26 cellular contexts compared by ENCODE assay signal in the genomic region with DNA sequence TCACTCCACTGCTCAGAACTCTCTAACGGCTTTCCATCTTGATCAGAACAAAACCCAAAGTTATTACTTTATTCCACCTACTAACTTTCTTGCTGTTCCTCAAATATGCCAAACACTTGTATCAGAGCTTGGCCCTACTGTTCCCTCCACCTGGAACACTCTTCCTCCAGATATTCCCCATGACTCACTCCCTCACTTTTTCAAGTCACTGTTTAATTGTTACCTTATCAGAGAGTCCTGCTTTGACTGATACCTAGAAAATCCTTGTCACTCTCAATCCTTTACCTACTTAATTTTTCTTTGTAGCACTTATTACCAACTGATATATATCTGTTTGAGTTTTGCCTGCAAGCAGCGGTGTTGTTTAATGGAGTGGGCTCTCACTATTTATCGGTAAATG.
"Had no signal": no experiment of that assay in that cellular context is flagged by ENCODE, and none has a peak within 500 bp of the region (broad histone marks: within the 10 kb centered on the region; RNA-seq: fewer than 3 reads in every experiment).

No MANE protein-coding gene starts in this region.

- H3K27me3 Mint-ChIP-seq: activated CD4-positive, alpha-beta T cell treated with anti-CD3 and anti-CD28 coated beads, Interleukin-2, amount 10 ng/mL, durations not matched to agents 7 days and 5 days; activated CD8-positive, alpha-beta T cell treated with anti-CD3 and anti-CD28 coated beads for 36 hours; activated naive CD8-positive, alpha-beta T cell treated with anti-CD3 and anti-CD28 coated beads for 36 hours; activated naive CD8-positive, alpha-beta T cell treated with anti-CD3 and anti-CD28 coated beads, Interleukin-2, amount 50 U/mL, for 24 hours; activated T-helper 17 cell treated with anti-CD3 and anti-CD28 coated beads, Interleukin-2, amount 50 U/mL, for 72 hours had no signal

- H3K27ac Mint-ChIP-seq: activated CD4-positive, alpha-beta T cell treated with anti-CD3 and anti-CD28 coated beads, Interleukin-2, amount 10 ng/mL, durations not matched to agents 7 days and 5 days; activated CD8-positive, alpha-beta T cell treated with anti-CD3 and anti-CD28 coated beads for 36 hours; activated naive CD8-positive, alpha-beta T cell treated with anti-CD3 and anti-CD28 coated beads for 36 hours; activated naive CD8-positive, alpha-beta T cell treated with anti-CD3 and anti-CD28 coated beads, Interleukin-2, amount 50 U/mL, for 24 hours; activated T-helper 17 cell treated with anti-CD3 and anti-CD28 coated beads, Interleukin-2, amount 50 U/mL, for 72 hours had no signal

- H3K9me3 Mint-ChIP-seq: activated CD4-positive, alpha-beta T cell treated with anti-CD3 and anti-CD28 coated beads, Interleukin-2, amount 10 ng/mL, durations not matched to agents 7 days and 5 days; activated CD8-positive, alpha-beta T cell treated with anti-CD3 and anti-CD28 coated beads for 36 hours; activated naive CD8-positive, alpha-beta T cell treated with anti-CD3 and anti-CD28 coated beads for 36 hours; activated naive CD8-positive, alpha-beta T cell treated with anti-CD3 and anti-CD28 coated beads, Interleukin-2, amount 50 U/mL, for 24 hours; activated T-cell treated with anti-CD3 and anti-CD28 coated beads, Interleukin-2, amount 50 U/mL, for 4 hours; activated T-helper 17 cell treated with anti-CD3 and anti-CD28 coated beads, Interleukin-2, amount 50 U/mL, for 72 hours had no signal

- ATAC-seq: activated CD8-positive, alpha-beta T cell treated with anti-CD3 and anti-CD28 coated beads for 36 hours; activated naive CD8-positive, alpha-beta T cell treated with anti-CD3 and anti-CD28 coated beads, Interleukin-2, amount 50 U/mL, for 24 hours; activated T-cell treated with anti-CD3 and anti-CD28 coated beads, Interleukin-2, amount 50 U/mL, for 4 hours; activated T-helper 17 cell treated with anti-CD3 and anti-CD28 coated beads, Interleukin-2, amount 50 U/mL, for 72 hours; body of pancreas; gastroesophageal sphincter had no signal

- DNase-seq: activated CD4-positive, alpha-beta T cell treated with anti-CD3 and anti-CD28 coated beads for 4 hours; activated CD4-positive, alpha-beta T cell treated with anti-CD3 and anti-CD28 coated beads, Interleukin-2, amount 10 ng/mL, durations not matched to agents 7 days and 5 days; activated CD4-positive, alpha-beta T cell treated with anti-CD3 and anti-CD28 coated beads, Interleukin-2, amount 50 U/mL, for 48 hours; activated CD4-positive, CD25-positive, alpha-beta regulatory T cell; activated CD4-positive, CD25-positive, alpha-beta regulatory T cell treated with anti-CD3 and anti-CD28 coated beads, Interleukin-2, amount 50 U/mL, for 72 hours; activated CD8-positive, alpha-beta memory T cell treated with anti-CD3 and anti-CD28 coated beads for 24 hours; activated CD8-positive, alpha-beta T cell treated with anti-CD3 and anti-CD28 coated beads for 36 hours; activated effector memory CD4-positive, alpha-beta T cell treated with Interleukin-2 at 50 U/mL for 16 hours; activated gamma-delta T cell treated with Interleukin-2 at 50 U/mL for 16 hours; activated naive CD4-positive, alpha-beta T cell treated with anti-CD3 and anti-CD28 coated beads, Interleukin-2, amount 50 U/mL, for 16 hours; activated naive CD4-positive, alpha-beta T cell treated with Interleukin-2 at 50 U/mL for 16 hours; activated naive CD8-positive, alpha-beta T cell treated with anti-CD3 and anti-CD28 coated beads for 36 hours; activated naive CD8-positive, alpha-beta T cell treated with anti-CD3 and anti-CD28 coated beads, Interleukin-2, amount 50 U/mL, for 24 hours; activated T-cell treated with anti-CD3 and anti-CD28 coated beads, Interleukin-2, amount 50 U/mL, for 4 hours; adrenal gland; amygdala; body of pancreas; central memory CD4-positive, alpha-beta T cell; cerebellar nuclear complex; colonic mucosa; effector CD8-positive, alpha-beta T cell; esophagus squamous epithelium; foreskin melanocyte; T-helper 2 cell had no signal

- H3K4me3 Mint-ChIP-seq: activated CD4-positive, alpha-beta T cell treated with anti-CD3 and anti-CD28 coated beads, Interleukin-2, amount 10 ng/mL, durations not matched to agents 7 days and 5 days; activated CD8-positive, alpha-beta T cell treated with anti-CD3 and anti-CD28 coated beads for 36 hours; activated naive CD8-positive, alpha-beta T cell treated with anti-CD3 and anti-CD28 coated beads for 36 hours; activated naive CD8-positive, alpha-beta T cell treated with anti-CD3 and anti-CD28 coated beads, Interleukin-2, amount 50 U/mL, for 24 hours; activated T-cell treated with anti-CD3 and anti-CD28 coated beads, Interleukin-2, amount 50 U/mL, for 4 hours; activated T-helper 17 cell treated with anti-CD3 and anti-CD28 coated beads, Interleukin-2, amount 50 U/mL, for 72 hours had no signal
